Comparison of ENCODE assay signal across 16 cellular contexts in the genomic region with DNA sequence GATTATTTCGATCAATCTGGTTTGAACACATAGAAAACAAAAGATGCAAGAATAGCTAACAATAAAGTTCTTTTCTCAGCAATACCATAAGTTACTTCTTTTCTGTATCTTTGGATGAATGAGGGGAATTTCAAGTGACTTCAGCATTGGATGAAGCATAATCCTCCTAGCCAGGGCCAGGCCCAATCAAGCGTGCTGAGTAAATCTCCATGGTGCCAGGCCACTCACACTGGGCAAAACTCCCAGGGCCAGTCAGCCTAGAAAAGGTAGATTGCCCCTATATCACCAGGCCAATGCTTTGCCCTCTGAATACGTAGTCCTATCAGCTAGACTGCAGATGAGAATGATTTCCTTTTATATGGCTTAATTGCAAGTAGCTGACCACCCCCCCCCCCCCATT. TPM values are rescaled to one million over a fixed set of nuclear protein-coding genes. Genes with fewer than 3 reads are reported as not detected.
A peak's percentile ranks its signal among the peaks of the same experiment; 100 is the strongest.
DNase-seq lines count a peak whose midpoint lies in the region; ATAC-seq and TF ChIP-seq lines count a peak whose summit lies in the region.
"Had no signal": no experiment of that assay in that cellular context is flagged by ENCODE, and none has a peak within 500 bp of the region (broad histone marks: within the 10 kb centered on the region; RNA-seq: fewer than 3 reads in every experiment).

No MANE protein-coding gene starts in this region.

- peak overlapping the region in 6 of 9 donors; percentile 3 to 75 (median 42) for H3K27ac Mint-ChIP-seq in naive thymus-derived CD4-positive, alpha-beta T cell

- peak overlapping the region; percentile 95 for H3K27ac ChIP-seq in RWPE2 (ENCODE audit: poor library complexity, severe bottlenecking)
- peak overlapping the region; percentile 41 to 71 (median 66) for H3K27ac ChIP-seq in esophagus muscularis mucosa (replicated peaks in 1 of 4)
- no peak overlapping the region for H3K27ac ChIP-seq in naive thymus-derived CD4-positive, alpha-beta T cell (ENCODE audit: low read depth, low read length)

- no peak for TF ChIP-seq POLR2A in esophagus muscularis mucosa (IDR thresholded peaks at IDR 0.05; ENCODE audit: low read depth)

- H3K4me1 ChIP-seq in RWPE2 (ENCODE audit: insufficient read depth, poor library complexity, severe bottlenecking) (peaks cover 41% of the 10 kb centered on the region), esophagus muscularis mucosa (peaks cover 16 to 30% (median 23%) of the 10 kb centered on the region in 4 donors)
- H3K4me1 ChIP-seq in naive thymus-derived CD4-positive, alpha-beta T cell (ENCODE audit: control insufficient read depth in 2 of 2, insufficient read depth in 2 of 2, low read length in 2 of 2), result no peaks in the 10 kb centered on the region

- no peak for TF ChIP-seq CTCF in RWPE2 (IDR thresholded peaks at IDR 0.05; ENCODE audit: poor library complexity, severe bottlenecking)
- no peak for TF ChIP-seq CTCF in esophagus muscularis mucosa (IDR thresholded peaks at IDR 0.05)

- POLR2A ChIA-PET in naive thymus-derived CD4-positive, alpha-beta T cell (lab: Charles Lee), result interaction anchor here (0.8 to 1.9 kb wide), 4 partner anchors 9 to 61 kb away, joined by 3 to 7 read pairs (median 5); no protein-coding TSS in a partner anchor

- H3K9me3 ChIP-seq in RWPE2 (ENCODE audit: severe bottlenecking) (no peaks in the 10 kb centered on the region), esophagus muscularis mucosa (no peaks in the 10 kb centered on the region)
- no peaks in the 10 kb centered on the region for H3K9me3 ChIP-seq in naive thymus-derived CD4-positive, alpha-beta T cell (ENCODE audit: control insufficient read depth in 2 of 3, low read length in 3 of 3)
- H3K9me3 ChIP-seq: ascending aorta had no signal

- H3K36me3 ChIP-seq in RWPE2 (ENCODE audit: low read depth), result peaks cover 31% of the 10 kb centered on the region
- peaks cover 0 to 25% (median 17%) of the 10 kb centered on the region in 4 donors for H3K36me3 ChIP-seq in esophagus muscularis mucosa
- H3K36me3 ChIP-seq in naive thymus-derived CD4-positive, alpha-beta T cell (ENCODE audit: control insufficient read depth in 2 of 3, insufficient read depth in 3 of 3, low read length in 3 of 3), result peaks cover 0 to 20% (median 13%) of the 10 kb centered on the region in 3 experiments

- peaks cover 0 to 2% (median 0%) of the 10 kb centered on the region in 11 donors for H3K9me3 Mint-ChIP-seq in naive thymus-derived CD4-positive, alpha-beta T cell
- H3K9me3 Mint-ChIP-seq: stimulated activated naive CD8-positive, alpha-beta T cell treated with anti-CD3 and anti-CD28 coated beads, Interleukin-15, Interleukin-2, amounts not matched to agents 100 ng/mL and 50 ng/mL, for 24 hours had no signal

- no peak overlapping the region for H3K4me3 Mint-ChIP-seq in naive thymus-derived CD4-positive, alpha-beta T cell
- H3K4me3 Mint-ChIP-seq: B cell; stimulated activated naive CD8-positive, alpha-beta T cell treated with anti-CD3 and anti-CD28 coated beads, Interleukin-15, Interleukin-2, amounts not matched to agents 100 ng/mL and 50 ng/mL, for 24 hours had no signal

- H3K4me1 Mint-ChIP-seq in naive thymus-derived CD4-positive, alpha-beta T cell, result peaks cover 0 to 7% (median 5%) of the 10 kb centered on the region in 7 donors

- DNase-seq in Ammon's horn (ENCODE audit: low spot score) (peak; percentile 43), RWPE2 (ENCODE audit: low spot score) (no peak), esophagus muscularis mucosa (ENCODE audit: extremely low spot score) (no peak), MV-4-11 (lab: John Stamatoyannopoulos, UW) (no peak), NCI-H1930 (lab: John Stamatoyannopoulos, UW) (no peak)
- DNase-seq in naive thymus-derived CD4-positive, alpha-beta T cell, result no peak
- DNase-seq in stimulated activated CD4-positive, alpha-beta T cell treated with anti-CD3 and anti-CD28 coated beads, Interleukin-15, amount 100 ng/mL, for 24 hours, result no peak
- DNase-seq: activated CD4-positive, alpha-beta T cell treated with anti-CD3 and anti-CD28 coated beads for 48 hours; DMS53; NCI-H2029; NK-92 treated with Interleukin-12 subunit alpha and Interleukin-12 subunit beta, amount 100 ng/mL, for 24 hours had no signal

- intact Hi-C loops in esophagus muscularis mucosa (cut with DNase I), result loop anchor here (5.0 kb wide), 1 partner anchor 61 kb away; no protein-coding TSS in a partner anchor
- intact Hi-C loops in naive thymus-derived CD4-positive, alpha-beta T cell (cut with micrococcal nuclease), result no loop called here

- H3K27me3 ChIP-seq in RWPE2 (ENCODE audit: insufficient read depth, poor library complexity, severe bottlenecking) (no peaks in the 10 kb centered on the region), esophagus muscularis mucosa (no peaks in the 10 kb centered on the region)
- no peaks in the 10 kb centered on the region for H3K27me3 ChIP-seq in naive thymus-derived CD4-positive, alpha-beta T cell (ENCODE audit: control insufficient read depth in 2 of 2, insufficient read depth in 2 of 2, low read length in 2 of 2)
- H3K27me3 ChIP-seq: ascending aorta had no signal

- ATAC-seq in RWPE2 (ENCODE audit: low read depth), result no peak
- ATAC-seq in naive thymus-derived CD4-positive, alpha-beta T cell, result no peak
- no peak for ATAC-seq in HG02840 (IDR thresholded peaks at IDR 0.05; ENCODE audit: low FRiP score, unreplicated experiment)
- ATAC-seq: GM12878 had no signal

- H3K27me3 Mint-ChIP-seq in naive thymus-derived CD4-positive, alpha-beta T cell, result no peaks in the 10 kb centered on the region
- H3K27me3 Mint-ChIP-seq: B cell; stimulated activated naive CD8-positive, alpha-beta T cell treated with anti-CD3 and anti-CD28 coated beads, Interleukin-15, Interleukin-2, amounts not matched to agents 100 ng/mL and 50 ng/mL, for 24 hours had no signal

- CTCF ChIA-PET in naive thymus-derived CD4-positive, alpha-beta T cell (lab: Charles Lee), result interaction anchor here (0.6 to 7.4 kb wide), 9 partner anchors 10 to 813 kb away, joined by 3 to 40 read pairs (median 6); no protein-coding TSS in a partner anchor

- H3K4me3 ChIP-seq in RWPE2 (ENCODE audit: severe bottlenecking) (no peak overlapping the region), esophagus muscularis mucosa (no peak overlapping the region)
- no peak overlapping the region for H3K4me3 ChIP-seq in naive thymus-derived CD4-positive, alpha-beta T cell (ENCODE audit: low read length)
- H3K4me3 ChIP-seq: ascending aorta, GM12878 had no signal

- WGBS in esophagus muscularis mucosa, result 66% methylated on average over 3 of the region's 3 CpGs

- TF ChIP-seq EP300 in esophagus muscularis mucosa (IDR thresholded peaks at IDR 0.05), result no peak

- H3K36me3 Mint-ChIP-seq in naive thymus-derived CD4-positive, alpha-beta T cell, result peaks cover 0 to 13% (median 6%) of the 10 kb centered on the region in 5 donors

RNA-seq across cellular contexts. Expression of a gene that starts 6.0 kb away (rescaled TPM):
- 1 to 10 TPM; 1.3 to 2.5 (median 1.9) TPM for total RNA-seq in esophagus muscularis mucosa
- 1 to 10 TPM; 2.9 to 4.9 (median 4.0) TPM for total RNA-seq in naive thymus-derived CD4-positive, alpha-beta T cell
- under 1 TPM in 1 of 2 donors, not detected in 1; 0.10 TPM for polyA plus RNA-seq in naive thymus-derived CD4-positive, alpha-beta T cell

RNA-seq across cellular contexts. Expression of a gene that starts 49.6 kb away (rescaled TPM):
- total RNA-seq in esophagus muscularis mucosa, result 10 to 100 TPM; 71.1 to 90.2 (median 77.7) TPM
- total RNA-seq in naive thymus-derived CD4-positive, alpha-beta T cell, result 10 to 100 TPM; 36.9 to 53.8 (median 40.9) TPM
- polyA plus RNA-seq in naive thymus-derived CD4-positive, alpha-beta T cell, result 1 to 10 TPM; 6.5 to 7.2 TPM

RNA-seq across cellular contexts. Expression of a gene that starts 52.8 kb away (rescaled TPM):
- total RNA-seq in esophagus muscularis mucosa, result 1 to 10 TPM; 4.1 to 9.6 (median 7.2) TPM
- total RNA-seq in naive thymus-derived CD4-positive, alpha-beta T cell, result 100 to 1,000 TPM in 3 of 5 experiments, 10 to 100 TPM in 2; 58.2 to 147 (median 142) TPM
- 100 to 1,000 TPM; 169 to 215 TPM for polyA plus RNA-seq in naive thymus-derived CD4-positive, alpha-beta T cell

Comparison
In these comparisons a context has a peak if more than half of its experiments do, and no peak if none do; other contexts are left out.
1. RNA of a gene that starts 52.8 kb away (total RNA-seq): 58.2 to 147 TPM in naive thymus-derived CD4-positive, alpha-beta T cell; 4.1 to 9.6 TPM in esophagus muscularis mucosa; every median in the first group is over 4 times any median in the second.